8 cellular contexts compared by ENCODE assay signal in the genomic region with DNA sequence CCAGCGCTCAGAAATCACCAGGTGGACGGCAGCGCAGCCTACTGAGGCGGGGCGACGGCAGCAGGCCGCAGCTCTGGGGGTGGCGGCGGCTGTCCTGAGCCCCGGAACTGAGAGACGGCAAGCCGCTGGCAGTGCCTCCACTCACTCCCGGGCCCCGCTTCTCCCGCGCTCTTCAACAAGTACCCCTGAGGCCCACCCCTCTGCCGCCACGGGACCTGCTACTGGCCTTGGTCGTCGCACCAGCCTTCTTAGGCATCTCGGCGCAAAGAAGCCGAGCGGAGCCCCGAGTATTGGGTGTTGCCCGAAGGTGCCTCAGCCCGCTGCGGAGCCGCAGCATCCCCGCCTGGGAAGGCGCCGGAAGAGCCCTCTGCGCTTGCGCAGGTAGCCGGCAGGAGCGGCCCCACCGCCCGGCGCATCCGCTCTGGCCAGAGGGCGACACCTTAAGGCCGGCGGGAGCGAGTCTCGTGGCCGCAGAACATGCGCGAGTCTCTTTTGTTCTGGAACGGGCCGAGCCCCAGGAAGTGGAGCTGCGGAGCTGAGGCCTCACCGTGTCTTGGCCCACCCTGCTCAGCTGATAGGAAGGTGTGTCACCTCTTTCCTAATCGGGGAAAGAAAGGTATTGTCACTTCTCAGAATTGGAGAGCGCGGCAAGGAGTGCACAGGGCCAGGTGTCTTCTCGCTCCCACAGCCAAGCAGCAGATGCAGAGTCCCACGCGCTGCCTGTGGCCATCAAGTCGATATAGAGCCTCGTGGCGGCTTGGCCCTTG. TPM values are rescaled to one million over a fixed set of nuclear protein-coding genes. Genes with fewer than 3 reads are reported as not detected.
A peak's percentile ranks its signal among the peaks of the same experiment; 100 is the strongest.
DNase-seq lines count a peak whose midpoint lies in the region; ATAC-seq and TF ChIP-seq lines count a peak whose summit lies in the region.

A gene (minus strand): TSS at position 369 of the 767 bp plus-strand sequence. CDS start 32 bp downstream, at position 337.

- H3K36me3 ChIP-seq in adrenal gland (replicated peaks in 1 of 2) (peaks cover 0 to 30% of the 10 kb centered on the region in 2 donors), heart right ventricle (peaks cover 0 to 50% (median 20%) of the 10 kb centered on the region in 9 donors), upper lobe of left lung (peaks cover 10 to 45% (median 26%) of the 10 kb centered on the region in 4 donors)

- TF ChIP-seq POLR2A in adrenal gland (IDR thresholded peaks at IDR 0.05) (peak; percentile 51 to 75), upper lobe of left lung (IDR thresholded peaks at IDR 0.05) (peak in 2 of 4 donors; percentile 66 to 86)

- TF ChIP-seq CTCF in GM13977 (IDR thresholded peaks at IDR 0.05; ENCODE audit: extremely low read depth, insufficient read depth, missing control alignments): peak; percentile 94
- peak; percentile 26 to 71 (median 52) for TF ChIP-seq CTCF in adrenal gland (IDR thresholded peaks at IDR 0.05)
- TF ChIP-seq CTCF in heart right ventricle (IDR thresholded peaks at IDR 0.05): peak; percentile 37 to 89 (median 63)
- peak; percentile 22 to 93 (median 77) for TF ChIP-seq CTCF in upper lobe of left lung (IDR thresholded peaks at IDR 0.05)

- WGBS in adrenal gland, 4 donors: 0 to 2% (median 2%) methylated on average over 22 to 61 of the region's 61 CpGs
- WGBS in heart right ventricle, 2 donors: 1 to 2% methylated on average over 60 to 61 of the region's 61 CpGs
- 3 to 5% methylated on average over 18 to 58 of the region's 61 CpGs for WGBS in upper lobe of left lung, 2 donors

- H3K4me3 ChIP-seq in adrenal gland: peak within 1 kb of the TSS; percentile 15 to 95 (median 88)
- peak within 1 kb of the TSS; percentile 81 to 100 (median 96) for H3K4me3 ChIP-seq in heart right ventricle
- peak within 1 kb of the TSS; percentile 86 to 99 (median 97) for H3K4me3 ChIP-seq in upper lobe of left lung

- H3K9me3 ChIP-seq in adrenal gland (replicated peaks in 1 of 3) (no peaks in the 10 kb centered on the region), heart right ventricle (no peaks in the 10 kb centered on the region), upper lobe of left lung (no peaks in the 10 kb centered on the region)

- DNase-seq in GM13977 (ENCODE audit: low spot score) (peak; percentile 93), NCI-H1417 treated with DMSO at 0.1 percent for 48 hours (lab: John Stamatoyannopoulos, UW) (peak; percentile 74), T-helper 1 cell (peak; percentile 66 to 91 (median 75)), adrenal gland (peak; percentile 88 to 95 (median 91)), heart right ventricle (peak; percentile 91 to 92), posterior vena cava (ENCODE audit: low spot score) (peak; percentile 97), upper lobe of left lung (peak; percentile 94 to 96)

- H3K27ac ChIP-seq in adrenal gland (peak within 1 kb of the TSS in 4 of 5 donors; percentile 45 to 87 (median 78)), heart right ventricle (peak within 1 kb of the TSS in 9 of 10 donors; percentile 79 to 90 (median 87)), upper lobe of left lung (peak within 1 kb of the TSS; percentile 85 to 89 (median 88))

- intact Hi-C loops in adrenal gland (cut with DNase I): no loop called here
- intact Hi-C loops in heart right ventricle (cut with DNase I): loop anchor here in 7 of 10 donors (1.0 to 10.0 kb wide), 12 partner anchors 26 to 467 kb away; a partner anchor contains a TSS
- intact Hi-C loops in posterior vena cava (cut with DNase I): loop anchor here (5.0 to 10.0 kb wide), 2 partner anchors 53 to 56 kb away; a partner anchor contains a TSS

- TF ChIP-seq EP300 in upper lobe of left lung (IDR thresholded peaks at IDR 0.05): peak in 1 of 4 donors; percentile 34

- ATAC-seq in HG02840 (IDR thresholded peaks at IDR 0.05; ENCODE audit: low FRiP score, unreplicated experiment): peak; percentile 87
- ATAC-seq in heart right ventricle: peak; percentile 98 to 100 (median 99)
- ATAC-seq in upper lobe of left lung (ENCODE audit: low FRiP score in 2 of 2): peak; percentile 98 to 99

- H3K27me3 ChIP-seq in adrenal gland (no peaks in the 10 kb centered on the region), heart right ventricle (no peaks in the 10 kb centered on the region), upper lobe of left lung (no peaks in the 10 kb centered on the region)

- H3K4me1 ChIP-seq in adrenal gland (replicated peaks in 1 of 2): peaks cover 12 to 18% of the 10 kb centered on the region in 2 donors
- H3K4me1 ChIP-seq in heart right ventricle: peaks cover 4 to 31% (median 26%) of the 10 kb centered on the region in 9 donors
- H3K4me1 ChIP-seq in upper lobe of left lung: peaks cover 19 to 29% (median 20%) of the 10 kb centered on the region in 4 donors

- in situ Hi-C loops in GM13977 (cut with MboI; ENCODE audit: low pct_unique_long_range_greater_than_20kb, low sequenced_read_pairs, unreplicated experiment): loop anchor here (10.0 to 25.0 kb wide), 2 partner anchors 203 to 376 kb away; no protein-coding TSS in a partner anchor

RNA-seq across cellular contexts. Expression of the gene that starts here (rescaled TPM):
- 10 to 100 TPM in 7 of 8 donors, 1 to 10 TPM in 1; 7.8 to 27.0 (median 22.9) TPM for total RNA-seq in adrenal gland
- polyA plus RNA-seq in adrenal gland: 10 to 100 TPM; 22.4 to 28.2 (median 24.0) TPM
- total RNA-seq in heart right ventricle: 10 to 100 TPM in 6 of 10 donors, 1 to 10 TPM in 4; 7.5 to 19.6 (median 10.5) TPM
- 10 to 100 TPM; 11.6 to 16.0 TPM for polyA plus RNA-seq in heart right ventricle
- total RNA-seq in posterior vena cava: 10 to 100 TPM; 11.0 to 13.0 TPM
- total RNA-seq in upper lobe of left lung: 10 to 100 TPM in 5 of 6 donors, 1 to 10 TPM in 1; 8.6 to 27.5 (median 16.8) TPM

Comparison
In these comparisons a context has a peak if more than half of its experiments do, and no peak if none do; other contexts are left out.
1. Peak in every context shown above with its lines: DNase-seq, ATAC-seq, H3K4me3 ChIP-seq and H3K27ac ChIP-seq.
2. intact Hi-C loops: an anchor here in heart right ventricle (1.0 to 10.0 kb wide) and posterior vena cava (5.0 to 10.0 kb wide); none called in adrenal gland.